ENCODE assay signal across 16 cellular contexts in the genomic region with DNA sequence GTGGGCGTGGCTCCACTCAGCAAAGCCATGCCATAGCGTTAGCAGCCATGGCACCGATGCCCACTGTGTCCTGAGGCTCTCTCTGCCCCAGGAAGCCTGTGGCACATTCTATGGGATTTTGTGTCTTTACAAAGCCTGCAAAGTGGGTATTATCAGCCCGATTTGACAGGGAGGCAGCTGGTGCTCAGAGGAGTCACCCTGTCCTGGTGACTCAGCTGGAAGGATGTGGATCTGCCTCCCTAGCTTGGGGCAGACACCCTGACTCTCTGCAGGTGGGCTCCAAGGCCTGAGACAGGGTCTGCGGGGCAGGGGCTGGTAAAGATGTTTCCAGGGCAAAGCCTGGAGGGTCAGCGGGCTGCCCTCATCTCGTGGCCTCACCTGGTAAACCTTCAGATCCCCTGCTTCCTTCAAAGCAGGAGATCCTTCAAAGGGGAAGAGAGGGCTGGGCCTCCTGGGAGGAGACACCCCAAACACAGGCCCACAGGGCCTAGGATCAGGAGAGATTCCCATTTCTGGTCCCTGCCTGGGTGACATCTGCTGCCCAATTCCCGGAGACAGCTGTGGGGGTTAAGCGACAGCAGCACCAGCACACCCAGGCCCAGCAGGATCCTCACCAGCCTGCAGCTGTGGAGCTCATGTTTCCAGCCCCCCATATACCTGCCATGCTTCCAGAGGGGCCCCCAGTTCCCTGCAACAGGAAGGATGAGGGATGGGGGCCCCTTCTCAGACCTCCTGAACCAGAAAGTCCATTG. TPM values are rescaled to one million over a fixed set of nuclear protein-coding genes. Genes with fewer than 3 reads are reported as not detected.
DNase-seq lines count a peak whose midpoint lies in the region; ATAC-seq and TF ChIP-seq lines count a peak whose summit lies in the region.
"Had no signal": no experiment of that assay in that cellular context is flagged by ENCODE, and none has a peak within 500 bp of the region (broad histone marks: within the 10 kb centered on the region; RNA-seq: fewer than 3 reads in every experiment).

No MANE protein-coding gene starts in this region.

- no peak overlapping the region for H3K27ac Mint-ChIP-seq in activated B cell treated with CpG ODN at 0.5 μM for 24 hours
- H3K27ac Mint-ChIP-seq: activated T-cell treated with anti-CD3 and anti-CD28 coated beads, Interleukin-2, amount 50 U/mL, for 72 hours had no signal

- no peak overlapping the region for H3K4me3 ChIP-seq in AG04450 (ENCODE audit: low read depth, low read length)
- H3K4me3 ChIP-seq: Peyer's patch had no signal

- peaks cover 8% of the 10 kb centered on the region for H3K36me3 Mint-ChIP-seq in activated B cell treated with CpG ODN at 0.5 μM for 24 hours (ENCODE audit: low read depth)

- H3K4me1 Mint-ChIP-seq in activated B cell treated with CpG ODN at 0.5 μM for 24 hours, result peaks cover 21% of the 10 kb centered on the region

- intact Hi-C loops in activated B cell treated with CpG ODN at 0.5 μM for 24 hours (cut with micrococcal nuclease), result loop anchor here (10.0 kb wide), 2 partner anchors 459 to 1339 kb away; a partner anchor contains a TSS

- no peaks in the 10 kb centered on the region; the same call in 1 of the 2 replicates for H3K9me3 ChIP-seq in AG04450 (ENCODE audit: control insufficient read depth, insufficient read depth, low read length)
- H3K9me3 ChIP-seq: Peyer's patch had no signal

- ATAC-seq in activated B cell treated with CpG ODN at 0.5 μM for 24 hours (ENCODE audit: low read depth) (no peak), HG02763 (IDR thresholded peaks at IDR 0.05; ENCODE audit: unreplicated experiment) (no peak), GM21576 (IDR thresholded peaks at IDR 0.05; ENCODE audit: unreplicated experiment) (no peak), HG03108 (IDR thresholded peaks at IDR 0.05; ENCODE audit: unreplicated experiment) (no peak), HG02884 (IDR thresholded peaks at IDR 0.05; ENCODE audit: unreplicated experiment) (no peak)
- ATAC-seq: activated T-cell treated with anti-CD3 and anti-CD28 coated beads, Interleukin-2, amount 50 U/mL, for 72 hours had no signal

- no peaks in the 10 kb centered on the region for H3K27me3 Mint-ChIP-seq in activated B cell treated with CpG ODN at 0.5 μM for 24 hours
- H3K27me3 Mint-ChIP-seq: activated CD4-positive, alpha-beta memory T cell treated with anti-CD3 and anti-CD28 coated beads, Interleukin-2, amount 10 ng/mL, durations not matched to agents 7 days and 5 days had no signal

- POLR2A ChIA-PET in AG04450 (lab: Yijun Ruan, JAX) (no interaction called here), activated B cell treated with CpG ODN at 0.5 μM for 24 hours (lab: Charles Lee) (no interaction called here)

- TF ChIP-seq CTCF in AG04450 (IDR thresholded peaks at IDR 0.05; ENCODE audit: low read depth, low read length) (no peak), activated B cell treated with CpG ODN at 0.5 μM for 24 hours (IDR thresholded peaks at IDR 0.05) (no peak)

- CTCF ChIA-PET in AG04450 (lab: Charles Lee), result no interaction called here
- CTCF ChIA-PET in activated B cell treated with CpG ODN at 0.5 μM for 24 hours (lab: Charles Lee), result no interaction called here

- H3K4me3 Mint-ChIP-seq in activated B cell treated with CpG ODN at 0.5 μM for 24 hours, result peak overlapping the region; percentile 68
- H3K4me3 Mint-ChIP-seq: activated CD4-positive, alpha-beta memory T cell treated with anti-CD3 and anti-CD28 coated beads, Interleukin-2, amount 10 ng/mL, durations not matched to agents 7 days and 5 days had no signal

- peak overlapping the region; percentile 39 for H3K27ac ChIP-seq in AG04450 (ENCODE audit: low read depth, low read length)
- H3K27ac ChIP-seq: Peyer's patch, WERI-Rb-1 had no signal

- DNase-seq in AG04450 (ENCODE audit: low read depth, low spot score) (no peak), HCEC 1CT (peak; percentile 28), activated B cell treated with CpG ODN at 0.5 μM for 24 hours (no peak), iris pigment epithelial cell (ENCODE audit: low read depth) (peak; percentile 33)
- DNase-seq: activated CD4-positive, alpha-beta memory T cell treated with anti-CD3 and anti-CD28 coated beads, Interleukin-2, amount 10 ng/mL, durations not matched to agents 7 days and 5 days; activated T-cell treated with anti-CD3 and anti-CD28 coated beads, Interleukin-2, amount 50 U/mL, for 72 hours; KBM-7; NCI-H1417; Peyer's patch; retina; substantia nigra; WERI-Rb-1 had no signal

- H3K9me3 Mint-ChIP-seq in activated B cell treated with CpG ODN at 0.5 μM for 24 hours, result no peaks in the 10 kb centered on the region
- H3K9me3 Mint-ChIP-seq: activated CD4-positive, alpha-beta memory T cell treated with anti-CD3 and anti-CD28 coated beads, Interleukin-2, amount 10 ng/mL, durations not matched to agents 7 days and 5 days; activated T-cell treated with anti-CD3 and anti-CD28 coated beads, Interleukin-2, amount 50 U/mL, for 72 hours had no signal

- no peaks in the 10 kb centered on the region for H3K27me3 ChIP-seq in AG04450 (ENCODE audit: control insufficient read depth, insufficient read depth, low read length)
- H3K27me3 ChIP-seq: Peyer's patch had no signal

RNA-seq across cellular contexts. Expression of a gene that starts 3.0 kb away (rescaled TPM):
- 29.8 and 30.5 TPM in 2 replicates for polyA plus RNA-seq in AG04450 (2011; rRNA removed)
- 25.0 and 35.0 TPM in 2 replicates for polyA minus RNA-seq in AG04450 (2011; rRNA and poly(A)+ RNA removed)
- 44.5 and 49.8 TPM in 2 replicates for total RNA-seq in activated B cell treated with CpG ODN at 0.5 μM for 24 hours

Comparison
In these comparisons a context has a peak if more than half of its experiments do, and no peak if none do; other contexts are left out.
1. DNase-seq: peak in HCEC 1CT (single experiment) and iris pigment epithelial cell (single experiment); none in AG04450 (single experiment) and activated B cell treated with CpG ODN at 0.5 μM for 24 hours (single experiment).